In the genomic region with DNA sequence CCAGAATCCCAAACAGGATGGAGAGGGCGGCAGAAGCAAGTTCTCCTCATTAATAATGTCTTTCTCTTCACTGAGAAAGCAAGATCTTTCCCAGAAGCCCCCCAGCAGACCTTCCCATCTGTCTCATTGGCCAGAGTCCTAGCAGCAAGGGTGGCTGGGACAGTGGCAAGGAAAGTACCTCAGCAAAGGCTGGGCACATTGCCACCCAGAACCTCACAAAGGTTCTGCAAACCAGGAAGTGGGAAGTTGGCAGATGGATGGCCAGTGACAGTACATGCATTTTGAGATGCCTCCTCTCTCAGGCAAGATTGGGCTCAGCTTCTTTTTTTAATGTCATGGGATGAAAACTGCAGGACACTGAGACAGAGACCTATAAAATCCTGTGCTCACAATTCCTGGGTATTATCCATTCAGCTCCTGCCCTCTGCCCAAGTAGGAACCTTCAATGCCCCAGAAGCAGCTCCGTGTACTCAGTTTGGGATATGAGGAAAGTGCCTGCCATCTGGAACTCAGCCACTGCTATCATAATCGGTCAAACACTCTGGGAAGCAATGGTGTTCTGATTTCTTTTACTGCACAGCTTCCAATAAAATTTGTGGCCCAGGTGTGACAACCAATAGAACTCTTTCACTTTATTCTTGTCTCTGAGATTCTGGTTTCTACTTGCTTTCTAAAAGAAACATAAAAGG, we compare ENCODE assay signal across 1 cellular context.
A peak's percentile ranks its signal among the peaks of the same experiment; 100 is the strongest.
TF ChIP-seq lines count a peak whose summit lies in the region.

No MANE protein-coding gene starts in this region.

TF ChIP-seq in GM12878, 131 proteins besides CTCF, POLR2A, EP300 and RAD21:
- TF ChIP-seq SPI1 (IDR thresholded peaks at IDR 0.05; ENCODE audit: borderline replicate concordance, insufficient read depth, low read depth, low read length) (peak; percentile 26; the same call in 1 of the 2 replicates), NRF1 (conservative IDR thresholded peaks at IDR 0.05; ENCODE audit: low read depth, low read length) (no peak)
